ENCODE assay signal across 26 cellular contexts in genomic region chrX:11010476-11010875, GRCh38.
"Had no signal": no experiment of that assay in that cellular context is flagged by ENCODE, and none has a peak within 500 bp of the region (broad histone marks: within the 10 kb centered on the region; RNA-seq: fewer than 3 reads in every experiment).

No MANE protein-coding gene starts in this region.

- H3K4me1 ChIP-seq: colonic mucosa, foreskin keratinocyte, heart right ventricle, left lung, lower lobe of right lung, neural progenitor cell, uterus had no signal

- H3K36me3 ChIP-seq: colonic mucosa, heart right ventricle, left lung, lower lobe of right lung, neural progenitor cell, uterus had no signal

- H3K9me3 ChIP-seq: colonic mucosa, left lung, lower lobe of right lung, uterus had no signal

- H3K27me3 ChIP-seq: colonic mucosa, foreskin keratinocyte, heart right ventricle, left lung, neural progenitor cell, uterus had no signal

- H3K4me2 ChIP-seq: neural progenitor cell had no signal

- H3K9ac ChIP-seq: neural progenitor cell had no signal

- H2AFZ ChIP-seq: neural progenitor cell had no signal

- ATAC-seq: activated CD8-positive, alpha-beta T cell treated with anti-CD3 and anti-CD28 coated beads for 36 hours; activated naive CD8-positive, alpha-beta T cell treated with anti-CD3 and anti-CD28 coated beads, Interleukin-2, amount 50 U/mL, for 24 hours; activated T-cell treated with anti-CD3 and anti-CD28 coated beads, Interleukin-2, amount 50 U/mL, for 4 hours; activated T-helper 17 cell treated with anti-CD3 and anti-CD28 coated beads, Interleukin-2, amount 50 U/mL, for 72 hours; foreskin keratinocyte; heart right ventricle; left lung; lower lobe of right lung; natural killer cell; right cardiac atrium had no signal

- H3K27ac ChIP-seq: colonic mucosa, foreskin keratinocyte, heart right ventricle, left lung, lower lobe of right lung, neural progenitor cell, uterus had no signal

- H3K4me3 ChIP-seq: colonic mucosa, heart right ventricle, left lung, lower lobe of right lung, neural progenitor cell, uterus had no signal

- DNase-seq: activated B cell treated with CpG ODN at 0.5 μM for 24 hours; activated CD4-positive, alpha-beta T cell treated with anti-CD3 and anti-CD28 coated beads, Interleukin-2, amount 50 U/mL, for 1 hour; activated CD8-positive, alpha-beta T cell treated with anti-CD3 and anti-CD28 coated beads for 36 hours; activated gamma-delta T cell treated with Interleukin-2 at 50 U/mL for 16 hours; activated naive CD8-positive, alpha-beta T cell treated with anti-CD3 and anti-CD28 coated beads, Interleukin-2, amount 50 U/mL, for 24 hours; activated T-cell treated with anti-CD3 and anti-CD28 coated beads, Interleukin-2, amount 50 U/mL, for 4 hours; amygdala; cerebellar nuclear complex; colonic mucosa; effector CD8-positive, alpha-beta T cell; erythroblast; heart right ventricle; kidney glomerular epithelial cell; left lung; lower lobe of right lung; mesendoderm; natural killer cell; occipital lobe; right cardiac atrium; stimulated activated CD4-positive, alpha-beta T cell treated with anti-CD3 and anti-CD28 coated beads, Interleukin-4, amount 100 ng/mL, for 1 hour; substantia nigra; T-helper 2 cell; uterus had no signal
